Comparison of ENCODE assay signal across 8 cellular contexts in genomic region chr10:60572511-60573194, GRCh38.
DNase-seq lines count a peak whose midpoint lies in the region; ATAC-seq and TF ChIP-seq lines count a peak whose summit lies in the region.

No MANE protein-coding gene starts in this region.

- peak; percentile 88 for ATAC-seq in IMR-90 (ENCODE audit: low read depth)

- H3K27ac ChIP-seq in IMR-90 (ENCODE audit: insufficient read depth, low read length) (no peak overlapping the region), esophagus muscularis mucosa (replicated peaks in 1 of 4) (peak overlapping the region in 3 of 4 donors; percentile 35 to 60 (median 49)), muscle layer of colon (ENCODE audit: low read depth, low read length) (no peak overlapping the region)

- no peak for TF ChIP-seq RAD21 in IMR-90 (IDR thresholded peaks at IDR 0.05; ENCODE audit: low read length)

- H2BK15ac ChIP-seq in IMR-90 (ENCODE audit: low read depth, low read length) = no peak overlapping the region

- WGBS in IMR-90 (ENCODE audit: extremely low coverage in 2 of 2, insufficient read length in 1 of 2), 2 experiments = no CpG with 5 or more reads among the region's 12 CpGs
- WGBS in esophagus muscularis mucosa = 4% methylated on average over 12 of the region's 12 CpGs

- H4K91ac ChIP-seq in IMR-90 (ENCODE audit: insufficient read depth, low read depth, low read length) = no peak overlapping the region

- H3K27me3 ChIP-seq in IMR-90 (ENCODE audit: control insufficient read depth, insufficient read depth, low read length) = no peaks in the 10 kb centered on the region
- H3K27me3 ChIP-seq in esophagus muscularis mucosa = no peaks in the 10 kb centered on the region
- H3K27me3 ChIP-seq in muscle layer of colon (ENCODE audit: control insufficient read depth in 1 of 2, insufficient read depth in 2 of 2, low read length in 2 of 2) = no peaks in the 10 kb centered on the region

- no peak overlapping the region for H3K4ac ChIP-seq in IMR-90 (ENCODE audit: low read depth, low read length)

- H3K9me3 ChIP-seq in IMR-90 (ENCODE audit: control insufficient read depth, insufficient read depth, low read length) (no peaks in the 10 kb centered on the region), esophagus muscularis mucosa (no peaks in the 10 kb centered on the region), muscle layer of colon (ENCODE audit: low read length) (no peaks in the 10 kb centered on the region)

- no peaks in the 10 kb centered on the region for H3K4me1 ChIP-seq in IMR-90 (ENCODE audit: control insufficient read depth, insufficient read depth, low read length)
- H3K4me1 ChIP-seq in esophagus muscularis mucosa = peaks cover 0 to 33% (median 28%) of the 10 kb centered on the region in 4 donors
- peaks cover 16% of the 10 kb centered on the region for H3K4me1 ChIP-seq in muscle layer of colon (ENCODE audit: insufficient read depth, low read length)

- H3K79me1 ChIP-seq in IMR-90 (ENCODE audit: low read depth in 1 of 2, low read length in 2 of 2) = no peaks in the 10 kb centered on the region

- peak overlapping the region; percentile 51; the same call in 1 of the 2 replicates for H3K23ac ChIP-seq in IMR-90 (ENCODE audit: low read depth, low read length)

- no peaks in the 10 kb centered on the region for H3K36me3 ChIP-seq in IMR-90 (ENCODE audit: control insufficient read depth, insufficient read depth, low read length)
- H3K36me3 ChIP-seq in esophagus muscularis mucosa = no peaks in the 10 kb centered on the region
- H3K36me3 ChIP-seq in muscle layer of colon (ENCODE audit: insufficient read depth, low read length) = no peaks in the 10 kb centered on the region

- H3K18ac ChIP-seq in IMR-90 (ENCODE audit: low read depth, low read length) = no peak overlapping the region

- no peak overlapping the region for H2BK5ac ChIP-seq in IMR-90 (ENCODE audit: low read depth, low read length, poor library complexity, severe bottlenecking)

- TF ChIP-seq POLR2A in IMR-90 (IDR thresholded peaks at IDR 0.05; ENCODE audit: low read depth, low read length) (no peak), esophagus muscularis mucosa (IDR thresholded peaks at IDR 0.05; ENCODE audit: low read depth) (no peak)

- DNase-seq in DMS153 treated with DMSO at 0.1 percent for 48 hours (lab: John Stamatoyannopoulos, UW; ENCODE audit: unreplicated experiment) = peak; percentile 15
- peak; percentile 67 for DNase-seq in IMR-90
- DNase-seq in activated CD4-positive, alpha-beta T cell treated with anti-CD3 and anti-CD28 coated beads, Interleukin-2, amount 50 U/mL, for 48 hours = peak; percentile 41 to 57
- no peak for DNase-seq in esophagus muscularis mucosa (ENCODE audit: extremely low spot score)
- peak; percentile 12 for DNase-seq in stromal cell of bone marrow (ENCODE audit: low read depth)
- DNase-seq in activated CD4-positive, CD25-positive, alpha-beta regulatory T cell treated with anti-CD3 and anti-CD28 coated beads, Interleukin-2, amount 50 U/mL, for 72 hours = no peak
- DNase-seq in effector CD4-positive, alpha-beta T cell = no peak

- H3K4me3 ChIP-seq in IMR-90 (ENCODE audit: insufficient read depth, low read depth, low read length) (peak overlapping the region; percentile 36; the same call in 1 of the 2 replicates), esophagus muscularis mucosa (peak overlapping the region; percentile 41 to 49 (median 45)), muscle layer of colon (ENCODE audit: low read depth in 1 of 2, low read length in 2 of 2) (peak overlapping the region; percentile 17 to 58)

- H3K9me1 ChIP-seq in IMR-90 (ENCODE audit: insufficient read depth, low read length) = no peaks in the 10 kb centered on the region

- no peak overlapping the region for H4K8ac ChIP-seq in IMR-90 (ENCODE audit: low read depth in 2 of 2, low read length in 2 of 2)

- TF ChIP-seq EP300 in esophagus muscularis mucosa (IDR thresholded peaks at IDR 0.05) = no peak

- H4K5ac ChIP-seq in IMR-90 (ENCODE audit: low read depth, low read length) = no peak overlapping the region

- no peak overlapping the region for H2AK5ac ChIP-seq in IMR-90 (ENCODE audit: low read depth, low read length)

- TF ChIP-seq CTCF in IMR-90 (conservative IDR thresholded peaks at IDR 0.05; ENCODE audit: low read depth, low read length) (no peak), esophagus muscularis mucosa (IDR thresholded peaks at IDR 0.05) (no peak)

- H3K56ac ChIP-seq in IMR-90 (ENCODE audit: extremely low read depth, insufficient read depth, low read length) = no peak overlapping the region; the same call in 1 of the 2 replicates

- H3K4me2 ChIP-seq in IMR-90 (ENCODE audit: low read depth, low read length) = peak overlapping the region; percentile 52

- H4K20me1 ChIP-seq in IMR-90 (ENCODE audit: insufficient read depth, low read length) = no peaks in the 10 kb centered on the region

- peak overlapping the region; percentile 77 for H2AFZ ChIP-seq in IMR-90 (replicated peaks; ENCODE audit: low read length, poor library complexity)

- H2AK9ac ChIP-seq in IMR-90 (replicated peaks; ENCODE audit: low read depth, low read length, poor library complexity) = no peak overlapping the region

- in situ Hi-C loops in IMR-90 (cut with MboI; ENCODE audit: low sequenced_read_pairs) = no loop called here

- no TSS peak for BruUV-seq in IMR-90 (replicated peaks; lab: Mats Ljungman, UMichigan)

- H3K9ac ChIP-seq in IMR-90 (ENCODE audit: low read depth, low read length) = peak overlapping the region; percentile 27; the same call in 1 of the 2 replicates
- peak overlapping the region; percentile 60 for H3K9ac ChIP-seq in muscle layer of colon (ENCODE audit: low read length)

- dilution Hi-C loops in IMR-90 (cut with HindIII; ENCODE audit: low sequenced_read_pairs, unreplicated experiment) = no loop called here

- CTCF ChIA-PET in IMR-90 (lab: Yijun Ruan, JAX) = interaction anchor here (1.3 kb wide), 1 partner anchor 10 kb away, joined by 4 read pairs; no protein-coding TSS in a partner anchor

- no peak overlapping the region; the same call in 1 of the 2 replicates for H3K14ac ChIP-seq in IMR-90 (replicated peaks; ENCODE audit: low read depth, low read length)

- intact Hi-C loops in IMR-90 (cut with micrococcal nuclease) = loop anchor here (2.0 to 5.0 kb wide), 3 partner anchors 24 to 125 kb away; no protein-coding TSS in a partner anchor
- intact Hi-C loops in esophagus muscularis mucosa (cut with DNase I) = no loop called here

- POLR2A ChIA-PET in IMR-90 (lab: Charles Lee; ENCODE audit: unreplicated experiment) = no interaction called here

- peak overlapping the region; percentile 12; the same call in 1 of the 2 replicates for H2BK20ac ChIP-seq in IMR-90 (ENCODE audit: low read depth, low read length)

- H2BK120ac ChIP-seq in IMR-90 (ENCODE audit: low read depth, low read length) = no peak overlapping the region

TF ChIP-seq in IMR-90, 13 proteins besides CTCF, POLR2A, EP300 and RAD21:
- TF ChIP-seq RCOR1 (IDR thresholded peaks at IDR 0.05; ENCODE audit: insufficient replicate concordance, low read length) = no peak
- no peak for TF ChIP-seq BHLHE40 (IDR thresholded peaks at IDR 0.05; ENCODE audit: low read depth, low read length)
- no peak for TF ChIP-seq NFE2L2 (IDR thresholded peaks at IDR 0.05; ENCODE audit: low read depth, low read length)
- TF ChIP-seq CHD1 (IDR thresholded peaks at IDR 0.05; ENCODE audit: low read depth, low read length) = no peak
- TF ChIP-seq MAFK (IDR thresholded peaks at IDR 0.05; ENCODE audit: low read depth, low read length) = no peak
- no peak for TF ChIP-seq FOS (IDR thresholded peaks at IDR 0.05; ENCODE audit: low read depth, low read length)
- TF ChIP-seq SMC3 (IDR thresholded peaks at IDR 0.05; ENCODE audit: low read depth, low read length) = no peak
- TF ChIP-seq MAZ (IDR thresholded peaks at IDR 0.05; ENCODE audit: borderline replicate concordance, low read depth, low read length) = no peak
- TF ChIP-seq, protein P1, sequence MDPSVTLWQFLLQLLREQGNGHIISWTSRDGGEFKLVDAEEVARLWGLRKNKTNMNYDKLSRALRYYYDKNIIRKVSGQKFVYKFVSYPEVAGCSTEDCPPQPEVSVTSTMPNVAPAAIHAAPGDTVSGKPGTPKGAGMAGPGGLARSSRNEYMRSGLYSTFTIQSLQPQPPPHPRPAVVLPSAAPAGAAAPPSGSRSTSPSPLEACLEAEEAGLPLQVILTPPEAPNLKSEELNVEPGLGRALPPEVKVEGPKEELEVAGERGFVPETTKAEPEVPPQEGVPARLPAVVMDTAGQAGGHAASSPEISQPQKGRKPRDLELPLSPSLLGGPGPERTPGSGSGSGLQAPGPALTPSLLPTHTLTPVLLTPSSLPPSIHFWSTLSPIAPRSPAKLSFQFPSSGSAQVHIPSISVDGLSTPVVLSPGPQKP (IDR thresholded peaks at IDR 0.05; ENCODE audit: borderline replicate concordance, low read depth, low read length) = no peak
- no peak for TF ChIP-seq CEBPB (IDR thresholded peaks at IDR 0.05; ENCODE audit: low read depth, low read length)
- TF ChIP-seq RFX5 (IDR thresholded peaks at IDR 0.05; ENCODE audit: low read depth, low read length) = no peak
TF ChIP-seq in IMR-90: peak in this region for 0.

Comparison
In these comparisons a context has a peak if more than half of its experiments do, and no peak if none do; other contexts are left out.
1. DNase-seq: peak in DMS153 treated with DMSO at 0.1 percent for 48 hours (single experiment), IMR-90 (single experiment), activated CD4-positive, alpha-beta T cell treated with anti-CD3 and anti-CD28 coated beads, Interleukin-2, amount 50 U/mL, for 48 hours (2 of 2) and stromal cell of bone marrow (single experiment); none in esophagus muscularis mucosa (single experiment), activated CD4-positive, CD25-positive, alpha-beta regulatory T cell treated with anti-CD3 and anti-CD28 coated beads, Interleukin-2, amount 50 U/mL, for 72 hours (single experiment) and effector CD4-positive, alpha-beta T cell (single experiment).
2. H3K27ac ChIP-seq: peak in esophagus muscularis mucosa (3 of 4); none in IMR-90 (single experiment) and muscle layer of colon (single experiment).
3. Peak in every context shown above with its lines, with median percentiles within 50 percentile points of each other: H3K4me3 ChIP-seq.